ENCODE assay signal across 1 cellular context in genomic region chr16:2967721-2968161, GRCh38.
TF ChIP-seq lines count a peak whose summit lies in the region.

No MANE protein-coding gene starts in this region.

TF ChIP-seq in GM23338, 12 proteins besides CTCF, POLR2A, EP300 and RAD21:
- TF ChIP-seq REST (IDR thresholded peaks at IDR 0.05; ENCODE audit: unreplicated experiment) (no peak), ZNF114 (CRISPR knock-in tag; IDR thresholded peaks at IDR 0.05) (no peak), STAT1 (IDR thresholded peaks at IDR 0.05; ENCODE audit: unreplicated experiment) (no peak), CREB1 (CRISPR knock-in tag; IDR thresholded peaks at IDR 0.05; ENCODE audit: low read depth) (no peak), EZH2phosphoT487 (IDR thresholded peaks at IDR 0.05; ENCODE audit: unreplicated experiment) (no peak), ZNF462 (CRISPR knock-in tag; IDR thresholded peaks at IDR 0.05) (no peak), POLR2AphosphoS5 (IDR thresholded peaks at IDR 0.05; ENCODE audit: low read depth) (no peak), NANOG (IDR thresholded peaks at IDR 0.05; ENCODE audit: borderline replicate concordance) (no peak), EZH2 (IDR thresholded peaks at IDR 0.05; ENCODE audit: low read depth, unreplicated experiment) (no peak), JUNB (IDR thresholded peaks at IDR 0.05; ENCODE audit: unreplicated experiment) (no peak), ETS1 (IDR thresholded peaks at IDR 0.05) (no peak)
TF ChIP-seq in GM23338: peak in this region for 0.
